In genomic region chr2:64654063-64654811, GRCh38 we compare ENCODE assay signal across 8 cellular contexts. TPM values are rescaled to one million over a fixed set of nuclear protein-coding genes. Genes with fewer than 3 reads are reported as not detected.
DNase-seq lines count a peak whose midpoint lies in the region; ATAC-seq and TF ChIP-seq lines count a peak whose summit lies in the region.

No MANE protein-coding gene starts in this region.

- peak; percentile 81 to 96 for TF ChIP-seq POLR2A in thyroid gland (IDR thresholded peaks at IDR 0.05)

- H3K27ac Mint-ChIP-seq in naive B cell, result peak overlapping the region; percentile 96 to 99 (median 98)

- peak overlapping the region; percentile 96 for H3K9ac ChIP-seq in OCI-LY1 (ENCODE audit: low read length)

- DNase-seq in CD1c-positive myeloid dendritic cell (ENCODE audit: extremely low spot score), result peak; percentile 83
- peak; percentile 43 for DNase-seq in activated T-cell treated with anti-CD3 and anti-CD28 coated beads for 24 hours (ENCODE audit: low read depth)
- peak; percentile 66 for DNase-seq in epithelial cell of esophagus (ENCODE audit: low read depth)
- DNase-seq in naive B cell, result peak; percentile 80
- DNase-seq in thyroid gland, result peak; percentile 82 to 83

- H3K36me3 ChIP-seq in OCI-LY1 (ENCODE audit: insufficient read depth, low read length) (no peaks in the 10 kb centered on the region), thyroid gland (no peaks in the 10 kb centered on the region)

- H3K4me1 ChIP-seq in OCI-LY1 (ENCODE audit: insufficient read depth, low read length, severe bottlenecking) (peaks cover 77% of the 10 kb centered on the region), thyroid gland (peaks cover 20 to 33% of the 10 kb centered on the region in 2 donors)

- no peak overlapping the region for H2AFZ ChIP-seq in OCI-LY1 (ENCODE audit: low read length)

- H3K27me3 ChIP-seq in OCI-LY1 (ENCODE audit: insufficient read depth, low read length) (no peaks in the 10 kb centered on the region), thyroid gland (no peaks in the 10 kb centered on the region)

- no peaks in the 10 kb centered on the region for H3K9me2 ChIP-seq in OCI-LY1 (ENCODE audit: low read depth, low read length)

- H3K9me3 Mint-ChIP-seq in naive B cell, result peaks cover 0 to 2% (median 0%) of the 10 kb centered on the region in 7 donors

- H3K4me3 ChIP-seq in OCI-LY1 (ENCODE audit: low read depth, low read length, poor library complexity, severe bottlenecking) (peak overlapping the region; percentile 88), epithelial cell of esophagus (ENCODE audit: low read length) (peak overlapping the region; percentile 69), thyroid gland (replicated peaks in 1 of 3) (peak overlapping the region; percentile 62 to 88 (median 63))

- peaks cover 40% of the 10 kb centered on the region for H3K79me2 ChIP-seq in OCI-LY1 (ENCODE audit: insufficient read depth, low read length)

- TF ChIP-seq CTCF in OCI-LY1 (IDR thresholded peaks at IDR 0.05; ENCODE audit: low read length), result no peak
- TF ChIP-seq CTCF in epithelial cell of esophagus (IDR thresholded peaks at IDR 0.05; ENCODE audit: insufficient read depth, low read depth, low read length, missing control alignments), result no peak
- TF ChIP-seq CTCF in thyroid gland (IDR thresholded peaks at IDR 0.05), result no peak

- H3K4me3 Mint-ChIP-seq in naive B cell, result peak overlapping the region; percentile 84 to 96 (median 92)

- H3K4me1 Mint-ChIP-seq in naive B cell, result peaks cover 48 to 81% (median 71%) of the 10 kb centered on the region in 3 donors

- peaks cover 4% of the 10 kb centered on the region; the same call in 1 of the 2 replicates for H4K20me1 ChIP-seq in OCI-LY1 (ENCODE audit: insufficient read depth, low read length)

- intact Hi-C loops in thyroid gland (cut with DNase I), result loop anchor here (5.0 kb wide), 1 partner anchor 98 kb away; no protein-coding TSS in a partner anchor

- H3K27ac ChIP-seq in OCI-LY1 (ENCODE audit: low read depth, low read length, poor library complexity, severe bottlenecking) (peak overlapping the region; percentile 99), thyroid gland (peak overlapping the region; percentile 94 to 95 (median 95))

- H3K4me2 ChIP-seq in OCI-LY1 (ENCODE audit: low read length), result peak overlapping the region; percentile 94

- peaks cover 15% of the 10 kb centered on the region for H3F3A ChIP-seq in OCI-LY1 (ENCODE audit: insufficient read depth, low read length)

- WGBS in thyroid gland, 2 donors, result 0% methylated on average over 22 to 52 of the region's 70 CpGs

- H3K36me3 Mint-ChIP-seq in naive B cell, result no peaks in the 10 kb centered on the region

- no peaks in the 10 kb centered on the region for H3K27me3 Mint-ChIP-seq in naive B cell

- no peaks in the 10 kb centered on the region for H3K9me3 ChIP-seq in OCI-LY1 (ENCODE audit: low read length)
- no peaks in the 10 kb centered on the region for H3K9me3 ChIP-seq in thyroid gland

- ATAC-seq in GM19438 (IDR thresholded peaks at IDR 0.05; ENCODE audit: low read depth, unreplicated experiment) (peak; percentile 35), HG03521 (IDR thresholded peaks at IDR 0.05; ENCODE audit: unreplicated experiment) (peak; percentile 34), naive B cell (ENCODE audit: low read depth in 2 of 2) (peak; percentile 49 to 54)

RNA-seq across cellular contexts. Expression of gene SERTAD2, which starts 0.5 kb away (rescaled TPM):
- polyA plus RNA-seq in naive B cell (ENCODE audit: low read depth in 6 of 6), result 10 to 100 TPM in 5 of 6 donors, 1 to 10 TPM in 1; 7.9 to 21.8 (median 13.2) TPM
- 10 to 100 TPM; 13.7 to 17.3 (median 16.6) TPM for total RNA-seq in thyroid gland

Comparison
In these comparisons a context has a peak if more than half of its experiments do, and no peak if none do; other contexts are left out.
1. Peak in every context shown above with its lines: DNase-seq, ATAC-seq, H3K4me3 ChIP-seq and H3K27ac ChIP-seq.